In the genomic region with DNA sequence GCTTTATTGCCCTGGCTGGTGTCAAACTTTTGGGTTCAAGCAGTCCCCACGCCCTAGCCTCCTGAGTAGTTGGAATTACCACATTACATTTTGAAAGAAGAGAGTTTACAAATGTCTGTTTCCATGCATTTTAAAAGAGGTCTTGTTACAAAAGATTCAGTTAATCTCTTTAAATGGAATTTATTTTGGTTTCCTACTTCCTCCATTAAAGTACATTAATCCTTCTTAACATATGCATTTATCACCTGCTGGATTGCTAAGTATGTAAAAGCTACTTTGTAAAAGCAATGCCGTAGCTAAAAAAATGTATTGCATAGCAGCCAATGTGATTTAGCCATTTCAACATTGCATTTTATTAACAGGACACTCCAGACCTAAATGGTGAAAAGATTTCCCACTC, we compare ENCODE assay signal across 24 cellular contexts.
DNase-seq lines count a peak whose midpoint lies in the region; ATAC-seq and TF ChIP-seq lines count a peak whose summit lies in the region.
"Had no signal": no experiment of that assay in that cellular context is flagged by ENCODE, and none has a peak within 500 bp of the region (broad histone marks: within the 10 kb centered on the region; RNA-seq: fewer than 3 reads in every experiment).

No MANE protein-coding gene starts in this region.

- H3K36me3 ChIP-seq in heart left ventricle (no peaks in the 10 kb centered on the region), right atrium auricular region (no peaks in the 10 kb centered on the region), GM23338 (ENCODE audit: insufficient read depth) (no peaks in the 10 kb centered on the region), HUES48 (ENCODE audit: control insufficient read depth, insufficient read depth, low read length) (no peaks in the 10 kb centered on the region)
- H3K36me3 ChIP-seq: BLaER1 treated with 17β-estradiol and CSF1 and Interleukin-3, amounts not matched to agents 10 nM and 100 nM had no signal

- H3K9me3 ChIP-seq in heart left ventricle: no peaks in the 10 kb centered on the region
- H3K9me3 ChIP-seq in right atrium auricular region: no peaks in the 10 kb centered on the region
- no peaks in the 10 kb centered on the region for H3K9me3 ChIP-seq in HUES48 (ENCODE audit: control insufficient read depth, insufficient read depth, low read length)
- H3K9me3 ChIP-seq: BLaER1 treated with 17β-estradiol and CSF1 and Interleukin-3, amounts not matched to agents 10 nM and 100 nM had no signal

- intact Hi-C loops in heart left ventricle (cut with DNase I) (no loop called here), Right ventricle myocardium superior (cut with DNase I) (no loop called here), cardiac septum (cut with DNase I) (loop anchor here (5.0 kb wide), 1 partner anchor 76 kb away; no protein-coding TSS in a partner anchor)

- DNase-seq in heart left ventricle (no peak), Right ventricle myocardium superior (no peak), right atrium auricular region (ENCODE audit: low spot score) (no peak), cardiac septum (ENCODE audit: low spot score) (no peak), GM23338 (ENCODE audit: low spot score) (no peak), COLO668 (lab: John Stamatoyannopoulos, UW; ENCODE audit: unreplicated experiment) (no peak)
- DNase-seq: AML-193; CD4-positive, alpha-beta T cell; CD8-positive, alpha-beta T cell; COR-L47; DMS 273 treated with DMSO at 0.1 percent for 48 hours; DMS153; DMS53; DMS79; DND-41; EL; GDM1 had no signal

- H3F3A ChIP-seq in GM23338 (replicated peaks; ENCODE audit: low read depth): no peaks in the 10 kb centered on the region; the same call in 1 of the 2 replicates

- peaks cover 46% of the 10 kb centered on the region for H3K4me1 Mint-ChIP-seq in GM23338
- H3K4me1 Mint-ChIP-seq: B cell had no signal

- no peak for TF ChIP-seq POLR2A in heart left ventricle (IDR thresholded peaks at IDR 0.05)

- H3K27me3 ChIP-seq in heart left ventricle (no peaks in the 10 kb centered on the region), right atrium auricular region (no peaks in the 10 kb centered on the region), GM23338 (ENCODE audit: insufficient read depth) (no peaks in the 10 kb centered on the region), HUES48 (ENCODE audit: control insufficient read depth, insufficient read depth, low read length) (no peaks in the 10 kb centered on the region)
- H3K27me3 ChIP-seq: BLaER1 treated with 17β-estradiol and CSF1 and Interleukin-3, amounts not matched to agents 10 nM and 100 nM had no signal

- 67 to 78% (median 70%) methylated on average over 2 of the region's 2 CpGs for WGBS in heart left ventricle, 4 donors

- peak overlapping the region in 7 of 12 donors; percentile 6 to 94 (median 49) for H3K27ac ChIP-seq in heart left ventricle
- H3K27ac ChIP-seq in right atrium auricular region: peak overlapping the region; percentile 36 to 89
- no peak overlapping the region for H3K27ac ChIP-seq in GM23338 (ENCODE audit: low read depth)
- peak overlapping the region; percentile 71 for H3K27ac ChIP-seq in HUES48 (ENCODE audit: low read depth, low read length)
- H3K27ac ChIP-seq: 22Rv1; BLaER1 treated with 17β-estradiol and CSF1 and Interleukin-3, amounts not matched to agents 10 nM and 100 nM; C4-2B had no signal

- H3K9me2 ChIP-seq in GM23338 (ENCODE audit: insufficient read depth): no peaks in the 10 kb centered on the region

- no peak overlapping the region for H3K4me3 ChIP-seq in heart left ventricle
- no peak overlapping the region for H3K4me3 ChIP-seq in right atrium auricular region
- no peak overlapping the region for H3K4me3 ChIP-seq in GM23338
- no peak overlapping the region for H3K4me3 ChIP-seq in HUES48 (ENCODE audit: low read depth, low read length)
- H3K4me3 ChIP-seq: BLaER1 treated with 17β-estradiol and CSF1 and Interleukin-3, amounts not matched to agents 10 nM and 100 nM; GM12878 had no signal

- TF ChIP-seq CTCF in heart left ventricle (IDR thresholded peaks at IDR 0.05): no peak
- no peak for TF ChIP-seq CTCF in right atrium auricular region (IDR thresholded peaks at IDR 0.05)
- TF ChIP-seq CTCF in GM23338 (conservative IDR thresholded peaks at IDR 0.05; ENCODE audit: low read depth in 2 of 2): no peak

- H4K20me1 ChIP-seq in GM23338 (replicated peaks; ENCODE audit: insufficient read depth): no peaks in the 10 kb centered on the region
- H4K20me1 ChIP-seq: BLaER1 treated with 17β-estradiol and CSF1 and Interleukin-3, amounts not matched to agents 10 nM and 100 nM had no signal

- no peak overlapping the region for H3K9ac ChIP-seq in HUES48 (ENCODE audit: low read depth, low read length)
- H3K9ac ChIP-seq: BLaER1 treated with 17β-estradiol and CSF1 and Interleukin-3, amounts not matched to agents 10 nM and 100 nM had no signal

- H3K4me1 ChIP-seq in heart left ventricle: peaks cover 0 to 71% (median 41%) of the 10 kb centered on the region in 12 donors
- peaks cover 0 to 70% of the 10 kb centered on the region in 2 donors for H3K4me1 ChIP-seq in right atrium auricular region
- peaks cover 66% of the 10 kb centered on the region for H3K4me1 ChIP-seq in GM23338 (ENCODE audit: insufficient read depth)
- peaks cover 64% of the 10 kb centered on the region for H3K4me1 ChIP-seq in HUES48 (ENCODE audit: control insufficient read depth, insufficient read depth, low read length)

- H3K27ac Mint-ChIP-seq in GM23338: no peak overlapping the region
- H3K27ac Mint-ChIP-seq: B cell; CD4-positive, alpha-beta T cell; CD8-positive, alpha-beta T cell had no signal

- H3K27me3 Mint-ChIP-seq in GM23338 (ENCODE audit: insufficient read depth, low read depth, poor library complexity): no peaks in the 10 kb centered on the region
- H3K27me3 Mint-ChIP-seq: B cell; CD4-positive, alpha-beta T cell had no signal

- no peak overlapping the region for H3K4me3 Mint-ChIP-seq in GM23338
- H3K4me3 Mint-ChIP-seq: B cell; CD4-positive, alpha-beta T cell; CD8-positive, alpha-beta T cell had no signal

- no peaks in the 10 kb centered on the region for H3K9me3 Mint-ChIP-seq in GM23338
- H3K9me3 Mint-ChIP-seq: CD4-positive, alpha-beta T cell; CD8-positive, alpha-beta T cell had no signal

- no peaks in the 10 kb centered on the region for H3K36me3 Mint-ChIP-seq in GM23338 (ENCODE audit: low read depth)
- H3K36me3 Mint-ChIP-seq: CD8-positive, alpha-beta T cell had no signal

- ATAC-seq in heart left ventricle (no peak), Right ventricle myocardium superior (ENCODE audit: poor library complexity) (no peak), GM23338 (no peak), HG02981 (IDR thresholded peaks at IDR 0.05; ENCODE audit: unreplicated experiment) (no peak)
- ATAC-seq: CD8-positive, alpha-beta T cell; GM12878 had no signal

- peak overlapping the region; percentile 18; the same call in 1 of the 2 replicates for H3K4me2 ChIP-seq in GM23338
- H3K4me2 ChIP-seq: BLaER1 treated with 17β-estradiol and CSF1 and Interleukin-3, amounts not matched to agents 10 nM and 100 nM had no signal

- H2AFZ ChIP-seq in GM23338: no peak overlapping the region

- no peaks in the 10 kb centered on the region for H3K79me2 ChIP-seq in GM23338 (replicated peaks; ENCODE audit: insufficient read depth)

TF ChIP-seq in GM23338, 12 proteins besides CTCF, POLR2A, EP300 and RAD21:
- TF ChIP-seq EZH2 (IDR thresholded peaks at IDR 0.05; ENCODE audit: low read depth, unreplicated experiment): no peak
- TF ChIP-seq, protein P1, sequence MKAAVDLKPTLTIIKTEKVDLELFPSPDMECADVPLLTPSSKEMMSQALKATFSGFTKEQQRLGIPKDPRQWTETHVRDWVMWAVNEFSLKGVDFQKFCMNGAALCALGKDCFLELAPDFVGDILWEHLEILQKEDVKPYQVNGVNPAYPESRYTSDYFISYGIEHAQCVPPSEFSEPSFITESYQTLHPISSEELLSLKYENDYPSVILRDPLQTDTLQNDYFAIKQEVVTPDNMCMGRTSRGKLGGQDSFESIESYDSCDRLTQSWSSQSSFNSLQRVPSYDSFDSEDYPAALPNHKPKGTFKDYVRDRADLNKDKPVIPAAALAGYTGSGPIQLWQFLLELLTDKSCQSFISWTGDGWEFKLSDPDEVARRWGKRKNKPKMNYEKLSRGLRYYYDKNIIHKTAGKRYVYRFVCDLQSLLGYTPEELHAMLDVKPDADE (IDR thresholded peaks at IDR 0.05): no peak
- no peak; the same call in 1 of the 2 replicates for TF ChIP-seq NANOG (IDR thresholded peaks at IDR 0.05; ENCODE audit: borderline replicate concordance)
